ENCODE assay signal across 3 cellular contexts in the genomic region with DNA sequence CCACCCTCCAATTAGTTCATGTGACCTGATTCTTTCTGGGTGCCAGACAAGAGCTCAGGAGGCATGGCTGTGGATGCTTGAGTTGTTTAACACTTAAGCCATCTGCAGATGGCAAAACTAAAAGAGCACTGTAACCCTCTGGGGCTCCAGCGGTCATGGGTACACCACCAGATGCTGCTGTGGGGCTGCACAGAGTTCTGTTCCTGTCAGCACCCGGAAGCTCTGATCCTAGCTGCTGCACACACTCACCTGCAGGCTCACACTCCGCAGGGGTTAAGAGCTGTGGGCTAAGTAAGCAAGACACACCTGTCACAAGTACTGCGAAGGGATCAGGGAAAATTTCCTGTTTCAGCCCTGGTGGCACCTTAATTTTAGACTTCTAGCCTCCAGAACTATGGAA.
TF ChIP-seq lines count a peak whose summit lies in the region.

No MANE protein-coding gene starts in this region.

TF ChIP-seq in SK-N-SH, 30 proteins besides CTCF, POLR2A, EP300 and RAD21 (continued from another document):
- TF ChIP-seq, protein P1, sequence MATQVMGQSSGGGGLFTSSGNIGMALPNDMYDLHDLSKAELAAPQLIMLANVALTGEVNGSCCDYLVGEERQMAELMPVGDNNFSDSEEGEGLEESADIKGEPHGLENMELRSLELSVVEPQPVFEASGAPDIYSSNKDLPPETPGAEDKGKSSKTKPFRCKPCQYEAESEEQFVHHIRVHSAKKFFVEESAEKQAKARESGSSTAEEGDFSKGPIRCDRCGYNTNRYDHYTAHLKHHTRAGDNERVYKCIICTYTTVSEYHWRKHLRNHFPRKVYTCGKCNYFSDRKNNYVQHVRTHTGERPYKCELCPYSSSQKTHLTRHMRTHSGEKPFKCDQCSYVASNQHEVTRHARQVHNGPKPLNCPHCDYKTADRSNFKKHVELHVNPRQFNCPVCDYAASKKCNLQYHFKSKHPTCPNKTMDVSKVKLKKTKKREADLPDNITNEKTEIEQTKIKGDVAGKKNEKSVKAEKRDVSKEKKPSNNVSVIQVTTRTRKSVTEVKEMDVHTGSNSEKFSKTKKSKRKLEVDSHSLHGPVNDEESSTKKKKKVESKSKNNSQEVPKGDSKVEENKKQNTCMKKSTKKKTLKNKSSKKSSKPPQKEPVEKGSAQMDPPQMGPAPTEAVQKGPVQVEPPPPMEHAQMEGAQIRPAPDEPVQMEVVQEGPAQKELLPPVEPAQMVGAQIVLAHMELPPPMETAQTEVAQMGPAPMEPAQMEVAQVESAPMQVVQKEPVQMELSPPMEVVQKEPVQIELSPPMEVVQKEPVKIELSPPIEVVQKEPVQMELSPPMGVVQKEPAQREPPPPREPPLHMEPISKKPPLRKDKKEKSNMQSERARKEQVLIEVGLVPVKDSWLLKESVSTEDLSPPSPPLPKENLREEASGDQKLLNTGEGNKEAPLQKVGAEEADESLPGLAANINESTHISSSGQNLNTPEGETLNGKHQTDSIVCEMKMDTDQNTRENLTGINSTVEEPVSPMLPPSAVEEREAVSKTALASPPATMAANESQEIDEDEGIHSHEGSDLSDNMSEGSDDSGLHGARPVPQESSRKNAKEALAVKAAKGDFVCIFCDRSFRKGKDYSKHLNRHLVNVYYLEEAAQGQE (IDR thresholded peaks at IDR 0.05; ENCODE audit: low read depth, low read length), result no peak
- TF ChIP-seq RFX5 (IDR thresholded peaks at IDR 0.05; ENCODE audit: low read length), result no peak
- TF ChIP-seq POLR2AphosphoS5 (IDR thresholded peaks at IDR 0.05; ENCODE audit: low read depth, low read length), result no peak
- TF ChIP-seq, protein P2, sequence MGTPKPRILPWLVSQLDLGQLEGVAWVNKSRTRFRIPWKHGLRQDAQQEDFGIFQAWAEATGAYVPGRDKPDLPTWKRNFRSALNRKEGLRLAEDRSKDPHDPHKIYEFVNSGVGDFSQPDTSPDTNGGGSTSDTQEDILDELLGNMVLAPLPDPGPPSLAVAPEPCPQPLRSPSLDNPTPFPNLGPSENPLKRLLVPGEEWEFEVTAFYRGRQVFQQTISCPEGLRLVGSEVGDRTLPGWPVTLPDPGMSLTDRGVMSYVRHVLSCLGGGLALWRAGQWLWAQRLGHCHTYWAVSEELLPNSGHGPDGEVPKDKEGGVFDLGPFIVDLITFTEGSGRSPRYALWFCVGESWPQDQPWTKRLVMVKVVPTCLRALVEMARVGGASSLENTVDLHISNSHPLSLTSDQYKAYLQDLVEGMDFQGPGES (IDR thresholded peaks at IDR 0.05; ENCODE audit: low read depth, low read length), result no peak

TF ChIP-seq in SK-N-SH treated with all-trans-retinoic acid at 6 μM for 48 hours, 23 proteins besides CTCF, POLR2A, EP300 and RAD21:
- TF ChIP-seq, protein P3, sequence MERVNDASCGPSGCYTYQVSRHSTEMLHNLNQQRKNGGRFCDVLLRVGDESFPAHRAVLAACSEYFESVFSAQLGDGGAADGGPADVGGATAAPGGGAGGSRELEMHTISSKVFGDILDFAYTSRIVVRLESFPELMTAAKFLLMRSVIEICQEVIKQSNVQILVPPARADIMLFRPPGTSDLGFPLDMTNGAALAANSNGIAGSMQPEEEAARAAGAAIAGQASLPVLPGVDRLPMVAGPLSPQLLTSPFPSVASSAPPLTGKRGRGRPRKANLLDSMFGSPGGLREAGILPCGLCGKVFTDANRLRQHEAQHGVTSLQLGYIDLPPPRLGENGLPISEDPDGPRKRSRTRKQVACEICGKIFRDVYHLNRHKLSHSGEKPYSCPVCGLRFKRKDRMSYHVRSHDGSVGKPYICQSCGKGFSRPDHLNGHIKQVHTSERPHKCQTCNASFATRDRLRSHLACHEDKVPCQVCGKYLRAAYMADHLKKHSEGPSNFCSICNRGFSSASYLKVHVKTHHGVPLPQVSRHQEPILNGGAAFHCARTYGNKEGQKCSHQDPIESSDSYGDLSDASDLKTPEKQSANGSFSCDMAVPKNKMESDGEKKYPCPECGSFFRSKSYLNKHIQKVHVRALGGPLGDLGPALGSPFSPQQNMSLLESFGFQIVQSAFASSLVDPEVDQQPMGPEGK (CRISPR knock-in tag; IDR thresholded peaks at IDR 0.05; ENCODE audit: borderline replicate concordance), result no peak
- TF ChIP-seq CSDC2 (CRISPR knock-in tag; IDR thresholded peaks at IDR 0.05), result no peak
- TF ChIP-seq ZFP3 (CRISPR knock-in tag; IDR thresholded peaks at IDR 0.05), result no peak
- no peak for TF ChIP-seq GLIS3 (CRISPR knock-in tag; IDR thresholded peaks at IDR 0.05)
- no peak for TF ChIP-seq TOX (CRISPR knock-in tag; IDR thresholded peaks at IDR 0.05; ENCODE audit: borderline replicate concordance)
- TF ChIP-seq ESRRG (CRISPR knock-in tag; IDR thresholded peaks at IDR 0.05), result no peak
- TF ChIP-seq, protein P4, sequence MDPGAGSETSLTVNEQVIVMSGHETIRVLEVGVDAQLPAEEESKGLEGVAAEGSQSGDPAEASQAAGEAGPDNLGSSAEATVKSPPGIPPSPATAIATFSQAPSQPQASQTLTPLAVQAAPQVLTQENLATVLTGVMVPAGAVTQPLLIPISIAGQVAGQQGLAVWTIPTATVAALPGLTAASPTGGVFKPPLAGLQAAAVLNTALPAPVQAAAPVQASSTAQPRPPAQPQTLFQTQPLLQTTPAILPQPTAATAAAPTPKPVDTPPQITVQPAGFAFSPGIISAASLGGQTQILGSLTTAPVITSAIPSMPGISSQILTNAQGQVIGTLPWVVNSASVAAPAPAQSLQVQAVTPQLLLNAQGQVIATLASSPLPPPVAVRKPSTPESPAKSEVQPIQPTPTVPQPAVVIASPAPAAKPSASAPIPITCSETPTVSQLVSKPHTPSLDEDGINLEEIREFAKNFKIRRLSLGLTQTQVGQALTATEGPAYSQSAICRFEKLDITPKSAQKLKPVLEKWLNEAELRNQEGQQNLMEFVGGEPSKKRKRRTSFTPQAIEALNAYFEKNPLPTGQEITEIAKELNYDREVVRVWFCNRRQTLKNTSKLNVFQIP (CRISPR knock-in tag; IDR thresholded peaks at IDR 0.05; ENCODE audit: borderline replicate concordance, low read depth), result no peak
- no peak for TF ChIP-seq RARB (CRISPR knock-in tag; IDR thresholded peaks at IDR 0.05)
- TF ChIP-seq, protein P5, sequence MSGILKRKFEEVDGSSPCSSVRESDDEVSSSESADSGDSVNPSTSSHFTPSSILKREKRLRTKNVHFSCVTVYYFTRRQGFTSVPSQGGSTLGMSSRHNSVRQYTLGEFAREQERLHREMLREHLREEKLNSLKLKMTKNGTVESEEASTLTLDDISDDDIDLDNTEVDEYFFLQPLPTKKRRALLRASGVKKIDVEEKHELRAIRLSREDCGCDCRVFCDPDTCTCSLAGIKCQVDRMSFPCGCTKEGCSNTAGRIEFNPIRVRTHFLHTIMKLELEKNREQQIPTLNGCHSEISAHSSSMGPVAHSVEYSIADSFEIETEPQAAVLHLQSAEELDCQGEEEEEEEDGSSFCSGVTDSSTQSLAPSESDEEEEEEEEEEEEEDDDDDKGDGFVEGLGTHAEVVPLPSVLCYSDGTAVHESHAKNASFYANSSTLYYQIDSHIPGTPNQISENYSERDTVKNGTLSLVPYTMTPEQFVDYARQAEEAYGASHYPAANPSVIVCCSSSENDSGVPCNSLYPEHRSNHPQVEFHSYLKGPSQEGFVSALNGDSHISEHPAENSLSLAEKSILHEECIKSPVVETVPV (CRISPR knock-in tag; IDR thresholded peaks at IDR 0.05), result no peak
- TF ChIP-seq PPARA (CRISPR knock-in tag; IDR thresholded peaks at IDR 0.05; ENCODE audit: borderline replicate concordance), result no peak
- no peak for TF ChIP-seq ZNF565 (CRISPR knock-in tag; conservative IDR thresholded peaks at IDR 0.05; ENCODE audit: low read depth)
- TF ChIP-seq OSR1 (CRISPR knock-in tag; IDR thresholded peaks at IDR 0.05), result no peak
- no peak for TF ChIP-seq ZC3H10 (CRISPR knock-in tag; IDR thresholded peaks at IDR 0.05)
- TF ChIP-seq SNAI2 (CRISPR knock-in tag; IDR thresholded peaks at IDR 0.05), result no peak
- no peak for TF ChIP-seq ZNF70 (CRISPR knock-in tag; IDR thresholded peaks at IDR 0.05)
- no peak for TF ChIP-seq ISL1 (CRISPR knock-in tag; IDR thresholded peaks at IDR 0.05)

TF ChIP-seq in GM12878, 131 proteins besides CTCF, POLR2A, EP300 and RAD21 (continued from another document):
- TF ChIP-seq, protein P6, sequence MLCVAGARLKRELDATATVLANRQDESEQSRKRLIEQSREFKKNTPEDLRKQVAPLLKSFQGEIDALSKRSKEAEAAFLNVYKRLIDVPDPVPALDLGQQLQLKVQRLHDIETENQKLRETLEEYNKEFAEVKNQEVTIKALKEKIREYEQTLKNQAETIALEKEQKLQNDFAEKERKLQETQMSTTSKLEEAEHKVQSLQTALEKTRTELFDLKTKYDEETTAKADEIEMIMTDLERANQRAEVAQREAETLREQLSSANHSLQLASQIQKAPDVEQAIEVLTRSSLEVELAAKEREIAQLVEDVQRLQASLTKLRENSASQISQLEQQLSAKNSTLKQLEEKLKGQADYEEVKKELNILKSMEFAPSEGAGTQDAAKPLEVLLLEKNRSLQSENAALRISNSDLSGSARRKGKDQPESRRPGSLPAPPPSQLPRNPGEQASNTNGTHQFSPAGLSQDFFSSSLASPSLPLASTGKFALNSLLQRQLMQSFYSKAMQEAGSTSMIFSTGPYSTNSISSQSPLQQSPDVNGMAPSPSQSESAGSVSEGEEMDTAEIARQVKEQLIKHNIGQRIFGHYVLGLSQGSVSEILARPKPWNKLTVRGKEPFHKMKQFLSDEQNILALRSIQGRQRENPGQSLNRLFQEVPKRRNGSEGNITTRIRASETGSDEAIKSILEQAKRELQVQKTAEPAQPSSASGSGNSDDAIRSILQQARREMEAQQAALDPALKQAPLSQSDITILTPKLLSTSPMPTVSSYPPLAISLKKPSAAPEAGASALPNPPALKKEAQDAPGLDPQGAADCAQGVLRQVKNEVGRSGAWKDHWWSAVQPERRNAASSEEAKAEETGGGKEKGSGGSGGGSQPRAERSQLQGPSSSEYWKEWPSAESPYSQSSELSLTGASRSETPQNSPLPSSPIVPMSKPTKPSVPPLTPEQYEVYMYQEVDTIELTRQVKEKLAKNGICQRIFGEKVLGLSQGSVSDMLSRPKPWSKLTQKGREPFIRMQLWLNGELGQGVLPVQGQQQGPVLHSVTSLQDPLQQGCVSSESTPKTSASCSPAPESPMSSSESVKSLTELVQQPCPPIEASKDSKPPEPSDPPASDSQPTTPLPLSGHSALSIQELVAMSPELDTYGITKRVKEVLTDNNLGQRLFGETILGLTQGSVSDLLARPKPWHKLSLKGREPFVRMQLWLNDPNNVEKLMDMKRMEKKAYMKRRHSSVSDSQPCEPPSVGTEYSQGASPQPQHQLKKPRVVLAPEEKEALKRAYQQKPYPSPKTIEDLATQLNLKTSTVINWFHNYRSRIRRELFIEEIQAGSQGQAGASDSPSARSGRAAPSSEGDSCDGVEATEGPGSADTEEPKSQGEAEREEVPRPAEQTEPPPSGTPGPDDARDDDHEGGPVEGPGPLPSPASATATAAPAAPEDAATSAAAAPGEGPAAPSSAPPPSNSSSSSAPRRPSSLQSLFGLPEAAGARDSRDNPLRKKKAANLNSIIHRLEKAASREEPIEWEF (IDR thresholded peaks at IDR 0.05; ENCODE audit: insufficient replicate concordance, low read depth, low read length), result no peak
- TF ChIP-seq, protein P7, sequence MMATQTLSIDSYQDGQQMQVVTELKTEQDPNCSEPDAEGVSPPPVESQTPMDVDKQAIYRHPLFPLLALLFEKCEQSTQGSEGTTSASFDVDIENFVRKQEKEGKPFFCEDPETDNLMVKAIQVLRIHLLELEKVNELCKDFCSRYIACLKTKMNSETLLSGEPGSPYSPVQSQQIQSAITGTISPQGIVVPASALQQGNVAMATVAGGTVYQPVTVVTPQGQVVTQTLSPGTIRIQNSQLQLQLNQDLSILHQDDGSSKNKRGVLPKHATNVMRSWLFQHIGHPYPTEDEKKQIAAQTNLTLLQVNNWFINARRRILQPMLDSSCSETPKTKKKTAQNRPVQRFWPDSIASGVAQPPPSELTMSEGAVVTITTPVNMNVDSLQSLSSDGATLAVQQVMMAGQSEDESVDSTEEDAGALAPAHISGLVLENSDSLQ (IDR thresholded peaks at IDR 0.05), result no peak
- TF ChIP-seq FOXK2 (IDR thresholded peaks at IDR 0.05) (no peak), SMARCA5 (IDR thresholded peaks at IDR 0.05) (no peak), BACH1 (IDR thresholded peaks at IDR 0.05; ENCODE audit: borderline replicate concordance) (no peak), FOXM1 (IDR thresholded peaks at IDR 0.05; ENCODE audit: low read depth, low read length) (no peak), PAX8 (IDR thresholded peaks at IDR 0.05) (no peak), GABPA (IDR thresholded peaks at IDR 0.05; ENCODE audit: low read depth) (no peak), RFX5 (IDR thresholded peaks at IDR 0.05; ENCODE audit: low read depth, low read length) (no peak), CBX3 (IDR thresholded peaks at IDR 0.05; ENCODE audit: borderline replicate concordance, low read depth) (no peak), RUNX3 (IDR thresholded peaks at IDR 0.05; ENCODE audit: low read length) (no peak), SIN3A (IDR thresholded peaks at IDR 0.05; ENCODE audit: low read depth, low read length) (no peak), POLR2AphosphoS2 (IDR thresholded peaks at IDR 0.05; ENCODE audit: low read depth, low read length) (no peak), TCF7 (IDR thresholded peaks at IDR 0.05; ENCODE audit: borderline replicate concordance) (no peak), SP1 (IDR thresholded peaks at IDR 0.05; ENCODE audit: low read depth, low read length) (no peak)
- TF ChIP-seq, protein P8, sequence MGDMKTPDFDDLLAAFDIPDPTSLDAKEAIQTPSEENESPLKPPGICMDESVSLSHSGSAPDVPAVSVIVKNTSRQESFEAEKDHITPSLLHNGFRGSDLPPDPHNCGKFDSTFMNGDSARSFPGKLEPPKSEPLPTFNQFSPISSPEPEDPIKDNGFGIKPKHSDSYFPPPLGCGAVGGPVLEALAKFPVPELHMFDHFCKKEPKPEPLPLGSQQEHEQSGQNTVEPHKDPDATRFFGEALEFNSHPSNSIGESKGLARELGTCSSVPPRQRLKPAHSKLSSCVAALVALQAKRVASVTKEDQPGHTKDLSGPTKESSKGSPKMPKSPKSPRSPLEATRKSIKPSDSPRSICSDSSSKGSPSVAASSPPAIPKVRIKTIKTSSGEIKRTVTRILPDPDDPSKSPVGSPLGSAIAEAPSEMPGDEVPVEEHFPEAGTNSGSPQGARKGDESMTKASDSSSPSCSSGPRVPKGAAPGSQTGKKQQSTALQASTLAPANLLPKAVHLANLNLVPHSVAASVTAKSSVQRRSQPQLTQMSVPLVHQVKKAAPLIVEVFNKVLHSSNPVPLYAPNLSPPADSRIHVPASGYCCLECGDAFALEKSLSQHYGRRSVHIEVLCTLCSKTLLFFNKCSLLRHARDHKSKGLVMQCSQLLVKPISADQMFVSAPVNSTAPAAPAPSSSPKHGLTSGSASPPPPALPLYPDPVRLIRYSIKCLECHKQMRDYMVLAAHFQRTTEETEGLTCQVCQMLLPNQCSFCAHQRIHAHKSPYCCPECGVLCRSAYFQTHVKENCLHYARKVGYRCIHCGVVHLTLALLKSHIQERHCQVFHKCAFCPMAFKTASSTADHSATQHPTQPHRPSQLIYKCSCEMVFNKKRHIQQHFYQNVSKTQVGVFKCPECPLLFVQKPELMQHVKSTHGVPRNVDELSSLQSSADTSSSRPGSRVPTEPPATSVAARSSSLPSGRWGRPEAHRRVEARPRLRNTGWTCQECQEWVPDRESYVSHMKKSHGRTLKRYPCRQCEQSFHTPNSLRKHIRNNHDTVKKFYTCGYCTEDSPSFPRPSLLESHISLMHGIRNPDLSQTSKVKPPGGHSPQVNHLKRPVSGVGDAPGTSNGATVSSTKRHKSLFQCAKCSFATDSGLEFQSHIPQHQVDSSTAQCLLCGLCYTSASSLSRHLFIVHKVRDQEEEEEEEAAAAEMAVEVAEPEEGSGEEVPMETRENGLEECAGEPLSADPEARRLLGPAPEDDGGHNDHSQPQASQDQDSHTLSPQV (IDR thresholded peaks at IDR 0.05), result no peak
